In genomic region chr15:89803941-89804800, GRCh38 we compare ENCODE assay signal across 28 cellular contexts. TPM values are rescaled to one million over a fixed set of nuclear protein-coding genes. Genes with fewer than 3 reads are reported as not detected.
DNase-seq lines count a peak whose midpoint lies in the region; ATAC-seq and TF ChIP-seq lines count a peak whose summit lies in the region.
"Had no signal": no experiment of that assay in that cellular context is flagged by ENCODE, and none has a peak within 500 bp of the region (broad histone marks: within the 10 kb centered on the region; RNA-seq: fewer than 3 reads in every experiment).

No MANE protein-coding gene starts in this region.

- no peaks in the 10 kb centered on the region for H3K36me3 ChIP-seq in H7 (replicated peaks; ENCODE audit: control insufficient read depth, insufficient read depth, low read length)
- H3K36me3 ChIP-seq in neural progenitor cell, result no peaks in the 10 kb centered on the region
- H3K36me3 ChIP-seq in mesendoderm (ENCODE audit: control insufficient read depth, insufficient read depth, low read length), result no peaks in the 10 kb centered on the region
- no peaks in the 10 kb centered on the region for H3K36me3 ChIP-seq in Karpas-422 (ENCODE audit: insufficient read depth, low read length)
- H3K36me3 ChIP-seq: ascending aorta, BLaER1, right atrium auricular region, thoracic aorta, uterus had no signal

- peaks cover 18% of the 10 kb centered on the region for H3K4me1 Mint-ChIP-seq in neural progenitor cell
- H3K4me1 Mint-ChIP-seq: central memory CD8-positive, alpha-beta T cell had no signal

- H3F3A ChIP-seq in neural progenitor cell (ENCODE audit: low read depth), result peaks cover 3% of the 10 kb centered on the region

- H2BK15ac ChIP-seq in mesendoderm (replicated peaks; ENCODE audit: low read depth), result no peak overlapping the region

- peak overlapping the region; percentile 82 for H3K27ac Mint-ChIP-seq in neural progenitor cell
- H3K27ac Mint-ChIP-seq: activated CD4-positive, alpha-beta T cell treated with anti-CD3 and anti-CD28 coated beads, Interleukin-2, amount 10 ng/mL, durations not matched to agents 7 days and 5 days; H9 had no signal

- peak; percentile 56 for DNase-seq in H7
- DNase-seq in RWPE1 (ENCODE audit: low spot score), result no peak
- peak; percentile 98 for DNase-seq in left lobe of liver (ENCODE audit: low spot score)
- DNase-seq in neural progenitor cell (ENCODE audit: low spot score), result no peak
- no peak for DNase-seq in mesendoderm
- DNase-seq in stimulated activated naive CD8-positive, alpha-beta T cell treated with anti-CD3 and anti-CD28 coated beads, Interleukin-15, Interleukin-2, amounts not matched to agents 100 U/mL and 50 U/mL, for 24 hours, result no peak
- no peak for DNase-seq in Karpas-422
- DNase-seq: activated CD4-positive, alpha-beta T cell treated with anti-CD3 and anti-CD28 coated beads, Interleukin-2, amount 10 ng/mL, durations not matched to agents 7 days and 5 days; activated naive CD4-positive, alpha-beta T cell treated with anti-CD3 and anti-CD28 coated beads, Interleukin-2, amount 50 U/mL, for 16 hours; activated T-cell treated with anti-CD3 and anti-CD28 coated beads, Interleukin-2, amount 50 U/mL, for 48 hours; H9; Kasumi-1; NCI-H1048; NCI-H1694 treated with DMSO at 0.1 percent for 48 hours; NCI-H2171; NCI-H524; occipital lobe; stimulated activated CD4-positive, alpha-beta T cell treated with anti-CD3 and anti-CD28 coated beads, Interleukin-4, amount 100 ng/mL, for 4 hours; stimulated activated naive CD4-positive, alpha-beta T cell; uterus had no signal

- no peak for TF ChIP-seq CTCF in RWPE1 (conservative IDR thresholded peaks at IDR 0.05; ENCODE audit: low read depth)
- no peak for TF ChIP-seq CTCF in neural progenitor cell (IDR thresholded peaks at IDR 0.05)

- H3K18ac ChIP-seq in mesendoderm (ENCODE audit: low read length), result no peak overlapping the region

- ATAC-seq in left lobe of liver, result peak; percentile 60
- no peak for ATAC-seq in HG02610 (IDR thresholded peaks at IDR 0.05; ENCODE audit: unreplicated experiment)
- ATAC-seq in stimulated activated naive CD8-positive, alpha-beta T cell treated with anti-CD3 and anti-CD28 coated beads, Interleukin-15, Interleukin-2, amounts not matched to agents 100 U/mL and 50 U/mL, for 24 hours, result no peak
- ATAC-seq: left lung had no signal

- peak overlapping the region; percentile 0 for H3K27ac ChIP-seq in RWPE1
- no peak overlapping the region for H3K27ac ChIP-seq in neural progenitor cell
- no peak overlapping the region for H3K27ac ChIP-seq in mesendoderm (ENCODE audit: low read depth, low read length)
- H3K27ac ChIP-seq in Karpas-422 (ENCODE audit: low read length), result no peak overlapping the region
- H3K27ac ChIP-seq: ascending aorta, BLaER1, left lung, right atrium auricular region, thoracic aorta, uterus had no signal

- H3K4me1 ChIP-seq in neural progenitor cell (peaks cover 8% of the 10 kb centered on the region), mesendoderm (ENCODE audit: control insufficient read depth, low read depth, low read length) (no peaks in the 10 kb centered on the region), Karpas-422 (ENCODE audit: low read length) (no peaks in the 10 kb centered on the region)
- H3K4me1 ChIP-seq: left lung, uterus had no signal

- no peaks in the 10 kb centered on the region for H3K9me3 Mint-ChIP-seq in neural progenitor cell
- H3K9me3 Mint-ChIP-seq: activated CD4-positive, alpha-beta T cell treated with anti-CD3 and anti-CD28 coated beads, Interleukin-2, amount 10 ng/mL, durations not matched to agents 7 days and 5 days; central memory CD8-positive, alpha-beta T cell; H9 had no signal

- no peaks in the 10 kb centered on the region for H3K79me2 ChIP-seq in neural progenitor cell (ENCODE audit: low read depth)
- H3K79me2 ChIP-seq in mesendoderm (ENCODE audit: control insufficient read depth, insufficient read depth, low read length), result no peaks in the 10 kb centered on the region
- no peaks in the 10 kb centered on the region for H3K79me2 ChIP-seq in Karpas-422 (ENCODE audit: low read length)

- H3K9me3 ChIP-seq in neural progenitor cell (ENCODE audit: low read depth) (no peaks in the 10 kb centered on the region), Karpas-422 (ENCODE audit: low read length) (no peaks in the 10 kb centered on the region)
- H3K9me3 ChIP-seq: ascending aorta, BLaER1, left lung, right atrium auricular region, thoracic aorta, uterus had no signal

- no peak overlapping the region for H3K4me3 Mint-ChIP-seq in neural progenitor cell
- H3K4me3 Mint-ChIP-seq: activated CD4-positive, alpha-beta T cell treated with anti-CD3 and anti-CD28 coated beads, Interleukin-2, amount 10 ng/mL, durations not matched to agents 7 days and 5 days; central memory CD8-positive, alpha-beta T cell; H9 had no signal

- H3K79me1 ChIP-seq in mesendoderm (ENCODE audit: low read length), result no peaks in the 10 kb centered on the region

- H2AK5ac ChIP-seq in mesendoderm (ENCODE audit: low read length), result no peak overlapping the region

- no peak overlapping the region for H3K23ac ChIP-seq in mesendoderm (ENCODE audit: low read length)

- H3K4ac ChIP-seq in mesendoderm (ENCODE audit: low read depth, low read length), result no peak overlapping the region

- no peak overlapping the region for H4K5ac ChIP-seq in mesendoderm (ENCODE audit: low read length)

- H4K20me1 ChIP-seq in neural progenitor cell (ENCODE audit: low read depth), result no peaks in the 10 kb centered on the region
- no peaks in the 10 kb centered on the region for H4K20me1 ChIP-seq in Karpas-422 (ENCODE audit: insufficient read depth, low read depth, low read length)

- no peak overlapping the region for H3K4me3 ChIP-seq in H7 (ENCODE audit: insufficient read depth, low read depth, low read length)
- H3K4me3 ChIP-seq in neural progenitor cell, result no peak overlapping the region
- no peak overlapping the region for H3K4me3 ChIP-seq in mesendoderm (ENCODE audit: low read length)
- no peak overlapping the region for H3K4me3 ChIP-seq in Karpas-422 (ENCODE audit: low read length)
- H3K4me3 ChIP-seq: ascending aorta, BLaER1, left lung, right atrium auricular region, thoracic aorta, uterus had no signal

- H2BK120ac ChIP-seq in mesendoderm (ENCODE audit: low read depth, low read length), result no peak overlapping the region

- H2BK5ac ChIP-seq in mesendoderm (ENCODE audit: low read length), result no peak overlapping the region

- peaks cover 8% of the 10 kb centered on the region for H3K27me3 Mint-ChIP-seq in neural progenitor cell (ENCODE audit: insufficient read depth, low read depth)

- no peaks in the 10 kb centered on the region for H3K9me2 ChIP-seq in Karpas-422 (replicated peaks; ENCODE audit: insufficient read depth, low read length)

- no peaks in the 10 kb centered on the region for H3K27me3 ChIP-seq in H7 (ENCODE audit: control insufficient read depth, insufficient read depth, low read length)
- no peaks in the 10 kb centered on the region for H3K27me3 ChIP-seq in neural progenitor cell
- H3K27me3 ChIP-seq in mesendoderm (ENCODE audit: insufficient read depth, low read length, poor library complexity), result no peaks in the 10 kb centered on the region
- no peaks in the 10 kb centered on the region for H3K27me3 ChIP-seq in Karpas-422 (ENCODE audit: low read length)
- H3K27me3 ChIP-seq: ascending aorta, BLaER1, left lung, right atrium auricular region, uterus had no signal

- POLR2A ChIA-PET in RWPE1 (lab: Yijun Ruan, JAX; ENCODE audit: low non-redundant PET), result no interaction called here

- WGBS in mesendoderm (ENCODE audit: extremely low coverage, insufficient coverage, low lambda C conversion rate), result no CpG with 5 or more reads among the region's 29 CpGs

- no peak overlapping the region for H3K9ac ChIP-seq in neural progenitor cell
- no peak overlapping the region for H3K9ac ChIP-seq in mesendoderm (ENCODE audit: low read length)
- no peak overlapping the region for H3K9ac ChIP-seq in Karpas-422 (ENCODE audit: low read length)
- H3K9ac ChIP-seq: BLaER1 had no signal

- H3K4me2 ChIP-seq in neural progenitor cell (no peak overlapping the region), mesendoderm (ENCODE audit: low read length) (no peak overlapping the region), Karpas-422 (ENCODE audit: low read depth, low read length, poor library complexity, severe bottlenecking) (no peak overlapping the region)

- H2AFZ ChIP-seq in neural progenitor cell (replicated peaks) (no peak overlapping the region), Karpas-422 (ENCODE audit: low read length) (no peak overlapping the region)

- CTCF ChIA-PET in RWPE1 (lab: Yijun Ruan, JAX), result no interaction called here

- H3K36me3 Mint-ChIP-seq in neural progenitor cell, result no peaks in the 10 kb centered on the region

- no peak overlapping the region for H3K56ac ChIP-seq in mesendoderm (ENCODE audit: low read length)

- H4K8ac ChIP-seq in mesendoderm (ENCODE audit: low read depth, low read length), result no peak overlapping the region

RNA-seq across cellular contexts. Expression of gene ANPEP, which starts 10.5 kb away (rescaled TPM):
- 3.3 and 6.7 TPM in 2 replicates for total RNA-seq in H7 (2014; rRNA removed; shearing (Covaris generic))
- 383 TPM for total RNA-seq in left lobe of liver
- total RNA-seq in neural progenitor cell (ENCODE audit: low replicate concordance), result 2.7 and 4.7 TPM in 2 replicates
- 0.60 TPM for polyA plus RNA-seq in mesendoderm (2013, experiment 1 of 2)
- polyA plus RNA-seq in mesendoderm (2013, experiment 2 of 2), result 0.55 TPM
- total RNA-seq in Karpas-422 (2014; rRNA removed; shearing (Covaris generic); ENCODE audit: low replicate concordance), result 0.58 TPM in 1 of 2 replicates, not detected in the other
- total RNA-seq: SK-MEL-5 had no signal

RNA-seq across cellular contexts. Expression of gene MESP2, which starts 28.0 kb away (rescaled TPM):
- total RNA-seq in H7 (2014; rRNA removed; shearing (Covaris generic)), result 2.0 TPM in 2 replicates
- 0.15 TPM for total RNA-seq in left lobe of liver
- total RNA-seq in neural progenitor cell (ENCODE audit: low replicate concordance), result 0.19 TPM in 1 of 2 replicates, not detected in the other
- polyA plus RNA-seq in mesendoderm (2013, experiment 1 of 2), result 0.56 TPM
- 0.38 TPM for polyA plus RNA-seq in mesendoderm (2013, experiment 2 of 2)
- not detected in 2 replicates for total RNA-seq in Karpas-422 (2014; rRNA removed; shearing (Covaris generic); ENCODE audit: low replicate concordance)
- total RNA-seq: activated CD4-positive, alpha-beta T cell treated with anti-CD3 and anti-CD28 coated beads, Interleukin-2, amount 10 ng/mL, durations not matched to agents 7 days and 5 days; ascending aorta; occipital lobe; right atrium auricular region had no signal

RNA-seq across cellular contexts. Expression of gene MESP1, which starts 53.1 kb away (rescaled TPM):
- total RNA-seq in H7 (2014; rRNA removed; shearing (Covaris generic)), result 1.6 and 2.6 TPM in 2 replicates
- total RNA-seq in left lobe of liver, result 3.1 TPM
- total RNA-seq in neural progenitor cell (ENCODE audit: low replicate concordance), result 0.31 TPM in 1 of 2 replicates, not detected in the other
- polyA plus RNA-seq in mesendoderm (2013, experiment 1 of 2), result 0.65 TPM
- polyA plus RNA-seq in mesendoderm (2013, experiment 2 of 2), result 0.43 TPM
- 0.14 TPM in 1 of 2 replicates, not detected in the other for total RNA-seq in Karpas-422 (2014; rRNA removed; shearing (Covaris generic); ENCODE audit: low replicate concordance)
- total RNA-seq: H9 had no signal

Comparison
In these comparisons a context has a peak if more than half of its experiments do, and no peak if none do; other contexts are left out.
1. DNase-seq: peak in H7 (single experiment) and left lobe of liver (single experiment); none in RWPE1 (single experiment), neural progenitor cell (single experiment), mesendoderm (single experiment), stimulated activated naive CD8-positive, alpha-beta T cell treated with anti-CD3 and anti-CD28 coated beads, Interleukin-15, Interleukin-2, amounts not matched to agents 100 U/mL and 50 U/mL, for 24 hours (single experiment) and Karpas-422 (single experiment).
2. RNA of gene ANPEP, which starts 10.5 kb away (total RNA-seq): 383 TPM in left lobe of liver (single experiment); 3.3 to 6.7 TPM in H7, 2.7 to 4.7 TPM in neural progenitor cell and 0.58 TPM in Karpas-422; every median in the first group is over 10 times any median in the second.